In the genomic region with DNA sequence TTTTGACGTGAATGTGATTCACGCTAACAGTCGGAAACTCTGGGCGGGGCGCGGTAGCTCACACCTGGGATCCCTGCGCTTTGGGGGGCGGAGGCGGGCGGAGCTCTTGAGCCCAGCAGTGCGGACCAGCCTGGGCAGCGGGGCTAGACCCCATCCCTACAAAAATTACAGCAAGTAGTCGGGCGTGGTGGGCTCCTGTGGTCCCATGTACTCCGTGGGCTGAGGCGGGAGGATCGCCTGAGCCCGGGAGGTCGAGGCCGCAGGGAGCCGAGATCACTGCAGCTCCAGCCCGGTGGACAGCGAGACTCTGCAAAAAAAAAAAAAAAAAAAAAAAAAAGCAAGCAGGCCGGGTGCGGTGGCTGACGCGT, we compare ENCODE assay signal across 8 cellular contexts. TPM values are rescaled to one million over a fixed set of nuclear protein-coding genes. Genes with fewer than 3 reads are reported as not detected.
A peak's percentile ranks its signal among the peaks of the same experiment; 100 is the strongest.
DNase-seq lines count a peak whose midpoint lies in the region; ATAC-seq, FAIRE-seq and TF ChIP-seq lines count a peak whose summit lies in the region.
"Not testable (repeated sequence)": the region's sequence is repeated elsewhere in the genome, so short reads cannot be mapped to it uniquely, and the experiment has no call there.

No MANE protein-coding gene starts in this region.

- not testable (repeated sequence) for H3K9me2 ChIP-seq in OCI-LY1 (ENCODE audit: low read depth, low read length)

- H3K9me3 ChIP-seq in OCI-LY1 (ENCODE audit: low read length); H1 (ENCODE audit: insufficient read depth in 2 of 2, low read depth in 1 of 2, low read length in 1 of 2); lower lobe of right lung: not testable (repeated sequence)

- not testable (repeated sequence) for H3F3A ChIP-seq in OCI-LY1 (ENCODE audit: insufficient read depth, low read length)

- not testable (repeated sequence) for H4K91ac ChIP-seq in H1 (replicated peaks; ENCODE audit: insufficient read length, low read length)

- not testable (repeated sequence) for H3K23me2 ChIP-seq in H1 (ENCODE audit: low read depth, low read length)

- not testable (repeated sequence) for H2AFZ ChIP-seq in OCI-LY1 (ENCODE audit: low read length); H1 (ENCODE audit: low read length)

- not testable (repeated sequence) for H3K79me2 ChIP-seq in OCI-LY1 (ENCODE audit: insufficient read depth, low read length); H1 (ENCODE audit: control insufficient read depth in 1 of 2, insufficient read depth in 2 of 2, low read length in 2 of 2)

- peak overlapping the region; percentile 82 for H3K4me3 Mint-ChIP-seq in activated T-cell treated with anti-CD3 and anti-CD28 coated beads, Interleukin-2, amount 50 U/mL, for 4 hours

- not testable (repeated sequence) for H3K9ac ChIP-seq in OCI-LY1 (ENCODE audit: low read length); H1 (replicated peaks in 1 of 4; ENCODE audit: extremely low read depth in 1 of 4, low read depth in 3 of 4, low read length in 3 of 4)

- not testable (repeated sequence) for H2AK5ac ChIP-seq in H1 (ENCODE audit: low read depth, low read length)

- H3K27me3 Mint-ChIP-seq in activated T-cell treated with anti-CD3 and anti-CD28 coated beads, Interleukin-2, amount 50 U/mL, for 4 hours (ENCODE audit: low read depth), result not testable (repeated sequence)

- CTCF ChIA-PET in H1 (lab: Charles Lee; ENCODE audit: partially characterized antibody), result interaction anchor here (0.8 kb wide), 1 partner anchor 14 kb away, joined by 4 read pairs; no protein-coding TSS in a partner anchor

- TF ChIP-seq POLR2A in H1 (IDR thresholded peaks at IDR 0.05; ENCODE audit: control extremely low read depth in 1 of 2, low read depth in 2 of 2, low read length in 2 of 2), result not testable (repeated sequence)

- H3K36me3 ChIP-seq in OCI-LY1 (ENCODE audit: insufficient read depth, low read length) (peaks cover 19% of the 10 kb centered on the region), lower lobe of right lung (peaks cover 10% of the 10 kb centered on the region)
- not testable (repeated sequence) for H3K36me3 ChIP-seq in H1 (ENCODE audit: control insufficient read depth in 2 of 4, insufficient read depth in 4 of 4, low read length in 3 of 4)

- ATAC-seq in GM19438 (IDR thresholded peaks at IDR 0.05; ENCODE audit: low read depth, unreplicated experiment), result peak; percentile 54
- peak; percentile 35 for ATAC-seq in HG02981 (IDR thresholded peaks at IDR 0.05; ENCODE audit: unreplicated experiment)
- ATAC-seq in activated T-cell treated with anti-CD3 and anti-CD28 coated beads, Interleukin-2, amount 50 U/mL, for 4 hours, result peak; percentile 53 to 64
- peak; percentile 61 to 83 for ATAC-seq in lower lobe of right lung

- peaks cover 37% of the 10 kb centered on the region for H3K4me1 Mint-ChIP-seq in activated T-cell treated with anti-CD3 and anti-CD28 coated beads, Interleukin-2, amount 50 U/mL, for 4 hours (ENCODE audit: low read depth)

- H2BK5ac ChIP-seq in H1 (ENCODE audit: low read depth, low read length), result not testable (repeated sequence)

- not testable (repeated sequence) for TF ChIP-seq CTCF in AG09309 (IDR thresholded peaks at IDR 0.05; ENCODE audit: control insufficient read depth, insufficient read depth, low read depth, low read length, missing control alignments); OCI-LY1 (IDR thresholded peaks at IDR 0.05; ENCODE audit: low read length); H1 (IDR thresholded peaks at IDR 0.05; ENCODE audit: control extremely low read depth in 1 of 3, insufficient read depth in 1 of 3, low read depth in 1 of 3, low read length in 3 of 3); lower lobe of right lung (IDR thresholded peaks at IDR 0.05)

- not testable (repeated sequence) for H3K36me3 Mint-ChIP-seq in activated T-cell treated with anti-CD3 and anti-CD28 coated beads, Interleukin-2, amount 50 U/mL, for 4 hours (ENCODE audit: insufficient read depth)

- not testable (repeated sequence) for H3K4ac ChIP-seq in H1 (replicated peaks; ENCODE audit: insufficient read length, low read depth, low read length)

- H3K27ac ChIP-seq in OCI-LY1 (ENCODE audit: low read depth, low read length, poor library complexity, severe bottlenecking); H1 (ENCODE audit: low read depth, low read length): not testable (repeated sequence)
- peak overlapping the region; percentile 49 for H3K27ac ChIP-seq in lower lobe of right lung

- not testable (repeated sequence) for H4K20me1 ChIP-seq in OCI-LY1 (ENCODE audit: insufficient read depth, low read length); H1 (replicated peaks in 1 of 2; ENCODE audit: control insufficient read depth in 1 of 2, insufficient read depth in 2 of 2, low read length in 2 of 2)

- H3K4me2 ChIP-seq in OCI-LY1 (ENCODE audit: low read length) (peak overlapping the region; percentile 19; the same call in 1 of the 2 replicates), H1 (ENCODE audit: insufficient read depth in 1 of 2, low read depth in 2 of 2, low read length in 2 of 2) (peak overlapping the region in 1 of 2 experiments; percentile 60; a peak in 1 of 4 replicates)

- H2BK15ac ChIP-seq in H1 (ENCODE audit: low read length), result not testable (repeated sequence)

- H2BK12ac ChIP-seq in H1 (ENCODE audit: low read depth, low read length), result not testable (repeated sequence)

- not testable (repeated sequence) for H3K18ac ChIP-seq in H1 (ENCODE audit: extremely low read depth, low read length)

- WGBS in H1 (ENCODE audit: extremely low coverage in 1 of 2, insufficient coverage in 1 of 2, insufficient read length in 1 of 2, insufficient replicate concordance in 2 of 2, low coverage in 1 of 2, low lambda C conversion rate in 2 of 2, missing lambda C conversion rate in 1 of 2), 2 experiments, result 3% methylated on average over 8 of the region's 27 CpGs; no CpG with 5 or more reads in 1 of the 2 experiments

- H2BK120ac ChIP-seq in H1 (replicated peaks; ENCODE audit: low read depth, low read length), result not testable (repeated sequence)

- POLR2A ChIA-PET in H1 (lab: Charles Lee; ENCODE audit: partially characterized antibody), result not testable (repeated sequence)

- DNase-seq in AG09309 (ENCODE audit: low read depth); H1 (ENCODE audit: low read depth in 1 of 2, low spot score in 2 of 2); lower lobe of right lung: not testable (repeated sequence)
- peak; percentile 61 for DNase-seq in activated T-cell treated with anti-CD3 and anti-CD28 coated beads, Interleukin-2, amount 50 U/mL, for 4 hours
- DNase-seq in stimulated activated CD4-positive, alpha-beta T cell treated with anti-CD3 and anti-CD28 coated beads, Interleukin-1b, Interleukin-23, amount 100 ng/mL, for 48 hours, result peak; percentile 40

- not testable (repeated sequence) for TF ChIP-seq RAD21 in H1 (IDR thresholded peaks at IDR 0.05 in 1 of 2, conservative IDR thresholded peaks at IDR 0.05 in 1 of 2; ENCODE audit: low read depth in 2 of 2, low read length in 2 of 2)

- H3K56ac ChIP-seq in H1 (replicated peaks; ENCODE audit: insufficient read length, low read depth, low read length), result not testable (repeated sequence)

- not testable (repeated sequence) for FAIRE-seq in H1 (lab: Jason Lieb, UNC)

- H3K9me3 Mint-ChIP-seq in activated T-cell treated with anti-CD3 and anti-CD28 coated beads, Interleukin-2, amount 50 U/mL, for 4 hours, result not testable (repeated sequence)

- not testable (repeated sequence) for H4K5ac ChIP-seq in H1 (ENCODE audit: insufficient read length, low read depth, low read length)

- not testable (repeated sequence) for H4K8ac ChIP-seq in H1 (ENCODE audit: extremely low read depth, insufficient read depth, low read length)

- TF ChIP-seq EP300 in H1 (IDR thresholded peaks at IDR 0.05; ENCODE audit: borderline replicate concordance in 1 of 2, low read depth in 2 of 2, low read length in 2 of 2), result not testable (repeated sequence)

- intact Hi-C loops in lower lobe of right lung (cut with DNase I), result not testable (repeated sequence)

- H2BK20ac ChIP-seq in H1 (ENCODE audit: low read length), result not testable (repeated sequence)

- not testable (repeated sequence) for H3K14ac ChIP-seq in H1 (ENCODE audit: insufficient read length)

- peaks cover 14% of the 10 kb centered on the region for H3K4me1 ChIP-seq in OCI-LY1 (ENCODE audit: insufficient read depth, low read length, severe bottlenecking)
- H3K4me1 ChIP-seq in H1 (replicated peaks in 1 of 4; ENCODE audit: control insufficient read depth in 3 of 4, insufficient read depth in 4 of 4, low read length in 3 of 4); lower lobe of right lung: not testable (repeated sequence)

- not testable (repeated sequence) for H3K27me3 ChIP-seq in OCI-LY1 (ENCODE audit: insufficient read depth, low read length); H1 (replicated peaks in 1 of 4; ENCODE audit: control insufficient read depth in 3 of 4, extremely low read depth in 1 of 4, insufficient read depth in 3 of 4, low read length in 3 of 4); lower lobe of right lung (ENCODE audit: low read depth)

- not testable (repeated sequence) for H3K79me1 ChIP-seq in H1 (ENCODE audit: low read depth, low read length)

- peak overlapping the region; percentile 47 for H3K4me3 ChIP-seq in AG09309 (ENCODE audit: control insufficient read depth, low read depth, low read length)
- H3K4me3 ChIP-seq in OCI-LY1 (ENCODE audit: low read depth, low read length, poor library complexity, severe bottlenecking), result peak overlapping the region; percentile 57
- peak overlapping the region; percentile 10 to 52 (median 29); a peak in 6 of 8 replicates for H3K4me3 ChIP-seq in H1 (ENCODE audit: extremely low read depth in 1 of 4, insufficient read depth in 2 of 4, low read depth in 3 of 4, low read length in 4 of 4)
- peak overlapping the region; percentile 50 for H3K4me3 ChIP-seq in lower lobe of right lung

- not testable (repeated sequence) for H3K23ac ChIP-seq in H1 (ENCODE audit: insufficient read length)

RNA-seq across cellular contexts. Expression of gene TNK2, which starts 46.4 kb away (rescaled TPM):
- 10 to 100 TPM; 33.3 to 41.2 (median 40.7) TPM for total RNA-seq in activated T-cell treated with anti-CD3 and anti-CD28 coated beads, Interleukin-2, amount 50 U/mL, for 4 hours
- 33.9 and 38.6 TPM in 2 replicates for total RNA-seq in H1 (2021; fragmentation: NEBNext Ultra II Directional; extraction: Animal tissue kit (Norgen Biotek cat#: 25700))
- polyA plus RNA-seq in H1 (2011; rRNA removed), result 10.4 and 18.2 TPM in 2 replicates
- polyA plus RNA-seq in H1 (2011; cell fraction: cytosol; rRNA removed), result 15.6 TPM
- 105 TPM for polyA plus RNA-seq in H1 (2011; cell fraction: nucleus; rRNA removed)
- 24.4 to 39.8 TPM (median 29.1 TPM) in 4 replicates for polyA plus RNA-seq in H1 (2012, experiment 1 of 2)
- polyA plus RNA-seq in H1 (2012, experiment 2 of 2), result 11.0 TPM
- polyA plus RNA-seq in H1 (2013, experiment 1 of 2), result 20.0 TPM
- polyA plus RNA-seq in H1 (2013, experiment 2 of 2), result 17.6 TPM
- 10.8 and 11.1 TPM in 2 replicates for polyA minus RNA-seq in H1 (2011; rRNA and poly(A)+ RNA removed)
- polyA minus RNA-seq in H1 (2011; cell fraction: cytosol; rRNA and poly(A)+ RNA removed), result 12.0 TPM
- 19.7 TPM for polyA minus RNA-seq in H1 (2011; cell fraction: nucleus; rRNA and poly(A)+ RNA removed)
- 56.7 TPM for total RNA-seq in lower lobe of right lung
